9 cellular contexts compared by ENCODE assay signal in the genomic region with DNA sequence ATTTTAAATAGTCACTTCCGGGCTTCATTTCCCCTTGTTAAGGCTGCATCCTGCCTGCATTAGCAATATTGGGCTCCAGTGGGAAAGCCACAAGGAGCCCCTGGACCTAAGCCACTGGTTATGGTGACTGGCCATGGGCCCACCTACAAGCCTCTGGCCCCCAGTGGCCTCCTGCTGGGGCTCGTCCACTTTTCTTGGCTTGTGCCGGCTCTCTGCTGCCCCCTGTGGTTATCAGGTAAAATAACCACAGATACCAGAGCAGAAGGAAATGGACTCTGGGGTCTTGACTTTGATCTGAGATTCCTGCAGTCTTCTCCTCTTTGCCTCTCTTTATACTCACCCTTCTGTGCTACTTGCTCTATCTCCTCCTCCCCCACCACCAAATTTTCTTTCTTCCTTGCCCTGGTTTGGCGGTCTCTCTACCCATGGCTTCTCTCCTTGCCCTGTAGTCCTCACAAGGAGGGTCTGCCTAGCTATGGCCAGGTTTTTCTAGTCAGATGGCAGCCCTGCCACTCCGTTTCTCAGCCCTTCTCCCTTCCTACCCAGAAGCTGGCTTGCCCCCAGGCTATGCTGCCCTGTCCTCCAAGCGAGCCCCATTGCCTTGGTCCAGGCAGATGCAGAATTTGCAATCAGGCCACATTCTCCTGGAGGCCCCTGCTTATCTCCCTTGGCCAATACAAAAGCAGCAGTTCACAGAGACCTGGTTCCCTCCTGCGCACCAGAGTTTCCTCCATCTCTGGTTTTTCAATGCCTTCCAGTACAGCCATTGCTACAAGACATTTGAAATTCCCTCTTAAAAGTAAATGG.
DNase-seq lines count a peak whose midpoint lies in the region; ATAC-seq and TF ChIP-seq lines count a peak whose summit lies in the region.
"Had no signal": no experiment of that assay in that cellular context is flagged by ENCODE, and none has a peak within 500 bp of the region (broad histone marks: within the 10 kb centered on the region; RNA-seq: fewer than 3 reads in every experiment).

No MANE protein-coding gene starts in this region.

- WGBS in thyroid gland, 2 donors = 59 to 61% methylated on average over 7 of the region's 7 CpGs

- no peaks in the 10 kb centered on the region for H3K4me1 ChIP-seq in thyroid gland

- peaks cover 1% of the 10 kb centered on the region for H3K27me3 Mint-ChIP-seq in activated T-cell treated with anti-CD3 and anti-CD28 coated beads, Interleukin-2, amount 50 U/mL, for 4 hours (ENCODE audit: low read depth)

- no peak overlapping the region for H3K4me3 ChIP-seq in NB4 (ENCODE audit: low read depth, low read length)
- no peak overlapping the region for H3K4me3 ChIP-seq in astrocyte of the spinal cord (ENCODE audit: low read depth, low read length)
- no peak overlapping the region for H3K4me3 ChIP-seq in thyroid gland (replicated peaks in 1 of 3)

- no peaks in the 10 kb centered on the region for H3K9me3 ChIP-seq in thyroid gland

- ATAC-seq in activated T-cell treated with anti-CD3 and anti-CD28 coated beads, Interleukin-2, amount 50 U/mL, for 4 hours = no peak
- ATAC-seq: activated naive CD4-positive, alpha-beta T cell treated with anti-CD3 and anti-CD28 coated beads, Interleukin-2, amount 50 U/mL, for 72 hours had no signal

- peaks cover 3% of the 10 kb centered on the region for H3K9me3 Mint-ChIP-seq in activated T-cell treated with anti-CD3 and anti-CD28 coated beads, Interleukin-2, amount 50 U/mL, for 4 hours

- DNase-seq in activated T-cell treated with anti-CD3 and anti-CD28 coated beads for 1 hour (ENCODE audit: low read depth) (peak; percentile 1), NB4 (ENCODE audit: low read depth) (peak; percentile 68), astrocyte of the spinal cord (ENCODE audit: low read depth, low spot score) (no peak), iris pigment epithelial cell (ENCODE audit: low read depth) (peak; percentile 33), thyroid gland (peak; percentile 5 to 8), OCI-M2 (lab: John Stamatoyannopoulos, UW; ENCODE audit: unreplicated experiment) (no peak), COR-L47 (lab: John Stamatoyannopoulos, UW) (no peak)
- DNase-seq in activated T-cell treated with anti-CD3 and anti-CD28 coated beads, Interleukin-2, amount 50 U/mL, for 4 hours = no peak

- peak; percentile 70 for TF ChIP-seq CTCF in NB4 (IDR thresholded peaks at IDR 0.05; ENCODE audit: low read depth, low read length)
- peak; percentile 63 for TF ChIP-seq CTCF in astrocyte of the spinal cord (IDR thresholded peaks at IDR 0.05; ENCODE audit: low read depth, low read length)
- TF ChIP-seq CTCF in thyroid gland (IDR thresholded peaks at IDR 0.05) = peak in 3 of 6 experiments; percentile 30 to 69 (median 64)

- H3K36me3 Mint-ChIP-seq in activated T-cell treated with anti-CD3 and anti-CD28 coated beads, Interleukin-2, amount 50 U/mL, for 4 hours (ENCODE audit: insufficient read depth) = no peaks in the 10 kb centered on the region
- H3K36me3 Mint-ChIP-seq: activated naive CD4-positive, alpha-beta T cell treated with anti-CD3 and anti-CD28 coated beads, Interleukin-2, amount 50 U/mL, for 72 hours had no signal

- intact Hi-C loops in thyroid gland (cut with DNase I) = no loop called here

- TF ChIP-seq POLR2A in NB4 (IDR thresholded peaks at IDR 0.05; ENCODE audit: extremely low read depth, insufficient read length) = no peak
- no peak for TF ChIP-seq POLR2A in thyroid gland (IDR thresholded peaks at IDR 0.05)

- in situ Hi-C loops in astrocyte of the spinal cord (cut with HindIII; ENCODE audit: low sequenced_read_pairs) = no loop called here

- no peaks in the 10 kb centered on the region for H3K27me3 ChIP-seq in thyroid gland

- peaks cover 3% of the 10 kb centered on the region for H3K4me1 Mint-ChIP-seq in activated T-cell treated with anti-CD3 and anti-CD28 coated beads, Interleukin-2, amount 50 U/mL, for 4 hours (ENCODE audit: low read depth)

- H3K27ac ChIP-seq in thyroid gland = no peak overlapping the region

- H3K36me3 ChIP-seq in thyroid gland = no peaks in the 10 kb centered on the region

- no peak overlapping the region for H3K4me3 Mint-ChIP-seq in activated T-cell treated with anti-CD3 and anti-CD28 coated beads, Interleukin-2, amount 50 U/mL, for 4 hours

Comparison
In these comparisons a context has a peak if more than half of its experiments do, and no peak if none do; other contexts are left out.
1. DNase-seq: peak in activated T-cell treated with anti-CD3 and anti-CD28 coated beads for 1 hour (single experiment), NB4 (single experiment), iris pigment epithelial cell (single experiment) and thyroid gland (2 of 2); none in activated T-cell treated with anti-CD3 and anti-CD28 coated beads, Interleukin-2, amount 50 U/mL, for 4 hours (single experiment), astrocyte of the spinal cord (single experiment), OCI-M2 (single experiment) and COR-L47 (single experiment).